11 cellular contexts compared by ENCODE assay signal in the genomic region with DNA sequence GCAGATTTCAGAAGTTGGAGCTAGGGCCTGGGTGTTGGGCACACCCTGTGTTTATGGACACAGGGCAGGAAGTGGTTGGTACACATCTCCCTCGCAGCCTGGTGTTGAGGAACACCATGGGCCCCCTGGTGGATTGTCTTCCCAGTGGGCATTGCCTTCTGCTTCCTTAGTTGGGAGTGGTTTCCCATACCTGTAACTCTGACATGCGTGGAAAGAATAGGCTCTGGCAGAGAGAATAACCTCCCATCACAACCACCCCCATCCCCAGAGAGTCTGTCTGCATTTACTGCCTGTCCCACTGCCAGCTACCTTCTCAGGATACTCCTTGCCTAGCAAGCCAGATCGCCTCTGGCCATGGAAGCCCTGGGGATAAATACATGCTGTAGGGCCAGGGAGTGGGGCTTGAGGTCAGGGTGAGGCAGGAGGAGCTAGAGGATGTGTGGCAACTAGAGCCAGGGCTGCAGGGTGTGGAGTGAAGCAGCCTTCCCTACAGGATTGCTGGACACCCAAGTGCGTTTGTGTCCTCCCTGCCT. TPM values are rescaled to one million over a fixed set of nuclear protein-coding genes. Genes with fewer than 3 reads are reported as not detected.
DNase-seq lines count a peak whose midpoint lies in the region; TF ChIP-seq lines count a peak whose summit lies in the region.
"Had no signal": no experiment of that assay in that cellular context is flagged by ENCODE, and none has a peak within 500 bp of the region (broad histone marks: within the 10 kb centered on the region; RNA-seq: fewer than 3 reads in every experiment).

No MANE protein-coding gene starts in this region.

- intact Hi-C loops in lower leg skin (cut with DNase I; ENCODE audit: low total_unique reads), result no loop called here

- H3K27me3 Mint-ChIP-seq in activated CD4-positive, alpha-beta T cell treated with anti-CD3 and anti-CD28 coated beads, Interleukin-2, amount 10 ng/mL, durations not matched to agents 7 days and 5 days, result no peaks in the 10 kb centered on the region
- H3K27me3 Mint-ChIP-seq: memory B cell had no signal

- no peaks in the 10 kb centered on the region for H3K9me3 ChIP-seq in skeletal muscle tissue (ENCODE audit: control insufficient read depth in 3 of 3, low read length in 3 of 3)

- peaks cover 24 to 33% (median 26%) of the 10 kb centered on the region in 3 donors for H3K36me3 ChIP-seq in skeletal muscle tissue (ENCODE audit: control insufficient read depth in 3 of 3, insufficient read depth in 3 of 3, low read length in 3 of 3)

- H3K4me3 Mint-ChIP-seq in activated CD4-positive, alpha-beta T cell treated with anti-CD3 and anti-CD28 coated beads, Interleukin-2, amount 10 ng/mL, durations not matched to agents 7 days and 5 days, result no peak overlapping the region
- H3K4me3 Mint-ChIP-seq: memory B cell had no signal

- CTCF ChIA-PET in activated CD4-positive, alpha-beta T cell treated with anti-CD3 and anti-CD28 coated beads, Interleukin-2, amount 10 ng/mL, durations not matched to agents 7 days and 5 days (lab: Charles Lee), result interaction anchor here (0.6 to 7.0 kb wide), 7 partner anchors 11 to 472 kb away, joined by 3 to 54 read pairs (median 5); partner anchors contain the start of gene LRRC73

- H3K36me3 Mint-ChIP-seq in activated CD4-positive, alpha-beta T cell treated with anti-CD3 and anti-CD28 coated beads, Interleukin-2, amount 10 ng/mL, durations not matched to agents 7 days and 5 days (ENCODE audit: low read depth), result peaks cover 3% of the 10 kb centered on the region

- H3K4me1 ChIP-seq in skeletal muscle tissue (ENCODE audit: control insufficient read depth in 3 of 3, insufficient read depth in 3 of 3, low read length in 3 of 3), result peaks cover 39 to 72% (median 59%) of the 10 kb centered on the region in 3 donors

- H3K9ac ChIP-seq in skeletal muscle tissue (ENCODE audit: low read depth in 1 of 3, low read length in 3 of 3), result peak overlapping the region in 2 of 3 donors; percentile 3 to 11

- H3K27me3 ChIP-seq in skeletal muscle tissue (ENCODE audit: control insufficient read depth in 3 of 3, insufficient read depth in 3 of 3, low read length in 3 of 3), result no peaks in the 10 kb centered on the region

- no peak for TF ChIP-seq CTCF in NB4 (IDR thresholded peaks at IDR 0.05; ENCODE audit: low read depth, low read length)
- no peak for TF ChIP-seq CTCF in lower leg skin (IDR thresholded peaks at IDR 0.05)

- peaks cover 19% of the 10 kb centered on the region for H3K4me1 Mint-ChIP-seq in activated CD4-positive, alpha-beta T cell treated with anti-CD3 and anti-CD28 coated beads, Interleukin-2, amount 10 ng/mL, durations not matched to agents 7 days and 5 days

- H3K9me3 Mint-ChIP-seq in activated CD4-positive, alpha-beta T cell treated with anti-CD3 and anti-CD28 coated beads, Interleukin-2, amount 10 ng/mL, durations not matched to agents 7 days and 5 days, result no peaks in the 10 kb centered on the region
- H3K9me3 Mint-ChIP-seq: memory B cell had no signal

- POLR2A ChIA-PET in activated CD4-positive, alpha-beta T cell treated with anti-CD3 and anti-CD28 coated beads, Interleukin-2, amount 10 ng/mL, durations not matched to agents 7 days and 5 days (lab: Charles Lee), result no interaction called here

- peak; percentile 41 for DNase-seq in activated CD4-positive, alpha-beta T cell treated with anti-CD3 and anti-CD28 coated beads, Interleukin-2, amount 10 ng/mL, durations not matched to agents 7 days and 5 days
- DNase-seq in activated CD4-positive, alpha-beta T cell treated with anti-CD3 and anti-CD28 coated beads for 1 hour, result no peak
- DNase-seq in NB4 (ENCODE audit: low read depth) (peak; percentile 38), lower leg skin (ENCODE audit: low spot score in 2 of 2) (no peak), MV-4-11 (lab: John Stamatoyannopoulos, UW) (no peak), NCI-H446 (lab: John Stamatoyannopoulos, UW) (no peak)
- DNase-seq: NCI-H446 treated with DMSO at 0.1 percent for 48 hours had no signal

- 34 to 52% methylated on average over 4 of the region's 4 CpGs for WGBS in lower leg skin, 2 donors

- H3K27ac ChIP-seq in cingulate gyrus (ENCODE audit: low read depth, low read length) (peak overlapping the region; percentile 63), skeletal muscle tissue (ENCODE audit: low read depth, low read length) (no peak overlapping the region)

- H3K4me3 ChIP-seq in NB4 (ENCODE audit: low read depth, low read length) (no peak overlapping the region), skeletal muscle tissue (ENCODE audit: low read length in 3 of 3) (no peak overlapping the region), lower leg skin (ENCODE audit: low read depth, poor library complexity, severe bottlenecking) (no peak overlapping the region)

- peak overlapping the region; percentile 88 for H3K27ac Mint-ChIP-seq in activated CD4-positive, alpha-beta T cell treated with anti-CD3 and anti-CD28 coated beads, Interleukin-2, amount 10 ng/mL, durations not matched to agents 7 days and 5 days
- H3K27ac Mint-ChIP-seq: memory B cell had no signal

- TF ChIP-seq POLR2A in NB4 (IDR thresholded peaks at IDR 0.05; ENCODE audit: extremely low read depth, insufficient read length) (no peak), lower leg skin (IDR thresholded peaks at IDR 0.05) (no peak)

RNA-seq across cellular contexts. Expression of gene LRRC73, which starts 14.7 kb away (rescaled TPM):
- under 1 TPM; 0.48 to 0.52 TPM for total RNA-seq in activated CD4-positive, alpha-beta T cell treated with anti-CD3 and anti-CD28 coated beads, Interleukin-2, amount 10 ng/mL, durations not matched to agents 7 days and 5 days
- total RNA-seq in skeletal muscle tissue, result 0.52 TPM
- total RNA-seq in lower leg skin, result under 1 TPM in 3 of 4 donors, not detected in 1; 0.36 to 0.53 (median 0.44) TPM
- total RNA-seq: Daoy had no signal

RNA-seq across cellular contexts. Expression of gene TJAP1, which starts 18.1 kb away (rescaled TPM):
- total RNA-seq in activated CD4-positive, alpha-beta T cell treated with anti-CD3 and anti-CD28 coated beads, Interleukin-2, amount 10 ng/mL, durations not matched to agents 7 days and 5 days, result 10 to 100 TPM; 36.5 to 41.8 TPM
- total RNA-seq in skeletal muscle tissue (7.8 TPM), lower leg skin (10 to 100 TPM; 15.9 to 30.4 (median 23.8) TPM)

RNA-seq across cellular contexts. Expression of gene YIPF3, which starts 21.3 kb away (rescaled TPM):
- 10 to 100 TPM; 68.1 to 71.7 TPM for total RNA-seq in activated CD4-positive, alpha-beta T cell treated with anti-CD3 and anti-CD28 coated beads, Interleukin-2, amount 10 ng/mL, durations not matched to agents 7 days and 5 days
- 54.3 TPM for total RNA-seq in skeletal muscle tissue
- total RNA-seq in lower leg skin, result 100 to 1,000 TPM in 1 of 4 donors, 10 to 100 TPM in 3; 82.6 to 119 (median 89.0) TPM

RNA-seq across cellular contexts. Expression of gene POLR1C, which starts 21.4 kb away (rescaled TPM):
- total RNA-seq in activated CD4-positive, alpha-beta T cell treated with anti-CD3 and anti-CD28 coated beads, Interleukin-2, amount 10 ng/mL, durations not matched to agents 7 days and 5 days, result 10 to 100 TPM; 23.1 to 33.4 TPM
- total RNA-seq in skeletal muscle tissue (21.9 TPM), lower leg skin (10 to 100 TPM; 29.7 to 38.0 (median 32.4) TPM)

RNA-seq across cellular contexts. Expression of gene DLK2, which starts 40.1 kb away (rescaled TPM):
- total RNA-seq in activated CD4-positive, alpha-beta T cell treated with anti-CD3 and anti-CD28 coated beads, Interleukin-2, amount 10 ng/mL, durations not matched to agents 7 days and 5 days, result not detected
- total RNA-seq in skeletal muscle tissue, result 1.6 TPM
- 10 to 100 TPM; 29.3 to 55.0 (median 39.4) TPM for total RNA-seq in lower leg skin

Comparison
In these comparisons a context has a peak if more than half of its experiments do, and no peak if none do; other contexts are left out.
1. DNase-seq: peak in activated CD4-positive, alpha-beta T cell treated with anti-CD3 and anti-CD28 coated beads, Interleukin-2, amount 10 ng/mL, durations not matched to agents 7 days and 5 days (single experiment) and NB4 (single experiment); none in activated CD4-positive, alpha-beta T cell treated with anti-CD3 and anti-CD28 coated beads for 1 hour (single experiment), lower leg skin (0 of 2), MV-4-11 (single experiment) and NCI-H446 (0 of 2).